ENCODE assay signal across 7 cellular contexts in genomic region chr2:111219285-111219684, GRCh38.
A peak's percentile ranks its signal among the peaks of the same experiment; 100 is the strongest.
DNase-seq lines count a peak whose midpoint lies in the region; ATAC-seq and TF ChIP-seq lines count a peak whose summit lies in the region.

No MANE protein-coding gene starts in this region.

- peak overlapping the region; percentile 92 for H3K27ac ChIP-seq in OCI-LY1 (ENCODE audit: low read depth, low read length, poor library complexity, severe bottlenecking)
- no peak overlapping the region for H3K27ac ChIP-seq in neuronal stem cell (replicated peaks; ENCODE audit: low read length)
- no peak overlapping the region for H3K27ac ChIP-seq in left ventricle myocardium inferior (replicated peaks)

- no peak overlapping the region for H3K4me3 Mint-ChIP-seq in activated CD4-positive, alpha-beta memory T cell treated with anti-CD3 and anti-CD28 coated beads for 36 hours

- no peak overlapping the region for H3K4ac ChIP-seq in neuronal stem cell (ENCODE audit: low read length)

- CTCF ChIA-PET in activated CD4-positive, alpha-beta memory T cell treated with anti-CD3 and anti-CD28 coated beads for 36 hours (lab: Charles Lee) = no interaction called here

- peak overlapping the region; percentile 15 for H3K4me3 ChIP-seq in OCI-LY1 (ENCODE audit: low read depth, low read length, poor library complexity, severe bottlenecking)
- H3K4me3 ChIP-seq in neuronal stem cell (ENCODE audit: low read length in 2 of 2) = no peak overlapping the region
- H3K4me3 ChIP-seq in left ventricle myocardium inferior = no peak overlapping the region

- H2AFZ ChIP-seq in OCI-LY1 (ENCODE audit: low read length) (peak overlapping the region; percentile 15; the same call in 1 of the 2 replicates), neuronal stem cell (ENCODE audit: low read length) (peak overlapping the region; percentile 57)

- no peak overlapping the region for H2BK15ac ChIP-seq in neuronal stem cell (ENCODE audit: low read length)

- no peak overlapping the region for H3K27ac Mint-ChIP-seq in activated CD4-positive, alpha-beta memory T cell treated with anti-CD3 and anti-CD28 coated beads for 36 hours

- H3K36me3 Mint-ChIP-seq in activated CD4-positive, alpha-beta memory T cell treated with anti-CD3 and anti-CD28 coated beads for 36 hours = peaks cover 13% of the 10 kb centered on the region

- no peaks in the 10 kb centered on the region for H4K20me1 ChIP-seq in OCI-LY1 (ENCODE audit: insufficient read depth, low read length)

- H3K23ac ChIP-seq in neuronal stem cell (ENCODE audit: low read depth, low read length, poor library complexity) = no peak overlapping the region

- H3K14ac ChIP-seq in neuronal stem cell (ENCODE audit: low read length) = no peak overlapping the region

- H3K27me3 Mint-ChIP-seq in activated CD4-positive, alpha-beta memory T cell treated with anti-CD3 and anti-CD28 coated beads for 36 hours = peaks cover 18% of the 10 kb centered on the region

- H3K9me2 ChIP-seq in OCI-LY1 (ENCODE audit: low read depth, low read length) = no peaks in the 10 kb centered on the region

- DNase-seq in neuronal stem cell (ENCODE audit: low spot score) (peak; percentile 15), left ventricle myocardium inferior (no peak), putamen (ENCODE audit: low spot score) (no peak)
- DNase-seq in activated CD4-positive, alpha-beta memory T cell treated with anti-CD3 and anti-CD28 coated beads for 36 hours = no peak

- H3K79me1 ChIP-seq in neuronal stem cell (ENCODE audit: low read depth, low read length) = no peaks in the 10 kb centered on the region

- no peak overlapping the region for H4K8ac ChIP-seq in neuronal stem cell (ENCODE audit: low read depth, low read length)

- no peaks in the 10 kb centered on the region for H3K79me2 ChIP-seq in OCI-LY1 (ENCODE audit: insufficient read depth, low read length)

- no peak overlapping the region for H2BK12ac ChIP-seq in neuronal stem cell (ENCODE audit: low read length)

- no peak overlapping the region for H2BK120ac ChIP-seq in neuronal stem cell (ENCODE audit: low read depth, low read length)

- peaks cover 10% of the 10 kb centered on the region for H3K9me3 Mint-ChIP-seq in activated CD4-positive, alpha-beta memory T cell treated with anti-CD3 and anti-CD28 coated beads for 36 hours

- H3K4me2 ChIP-seq in OCI-LY1 (ENCODE audit: low read length) (peak overlapping the region; percentile 50), neuronal stem cell (ENCODE audit: insufficient read depth, low read length, poor library complexity, severe bottlenecking) (no peak overlapping the region)

- no peak overlapping the region for H2AK5ac ChIP-seq in neuronal stem cell (ENCODE audit: low read depth, low read length)

- H3K18ac ChIP-seq in neuronal stem cell (ENCODE audit: low read length) = no peak overlapping the region

- peak overlapping the region; percentile 54 for H3K9ac ChIP-seq in OCI-LY1 (ENCODE audit: low read length)
- H3K9ac ChIP-seq in neuronal stem cell (ENCODE audit: low read depth, low read length, poor library complexity) = no peak overlapping the region

- no peaks in the 10 kb centered on the region for H3K27me3 ChIP-seq in OCI-LY1 (ENCODE audit: insufficient read depth, low read length)
- no peaks in the 10 kb centered on the region for H3K27me3 ChIP-seq in neuronal stem cell (ENCODE audit: control insufficient read depth in 3 of 3, insufficient read depth in 3 of 3, low read depth in 1 of 3, low read length in 3 of 3)
- H3K27me3 ChIP-seq in left ventricle myocardium inferior (ENCODE audit: low read depth) = no peaks in the 10 kb centered on the region

- intact Hi-C loops in left ventricle myocardium inferior (cut with micrococcal nuclease) = no loop called here
- intact Hi-C loops in activated CD4-positive, alpha-beta memory T cell treated with anti-CD3 and anti-CD28 coated beads for 36 hours (cut with micrococcal nuclease) = no loop called here

- H3K4me1 ChIP-seq in OCI-LY1 (ENCODE audit: insufficient read depth, low read length, severe bottlenecking) = peaks cover 41% of the 10 kb centered on the region
- H3K4me1 ChIP-seq in neuronal stem cell (ENCODE audit: control insufficient read depth in 2 of 2, insufficient read depth in 1 of 2, low read depth in 1 of 2, low read length in 2 of 2) = peaks cover 3 to 6% of the 10 kb centered on the region in 2 donors
- peaks cover 25% of the 10 kb centered on the region for H3K4me1 ChIP-seq in left ventricle myocardium inferior

- peak; percentile 89 for ATAC-seq in GM19372 (IDR thresholded peaks at IDR 0.05; ENCODE audit: low read depth, unreplicated experiment)
- ATAC-seq in HG02973 (IDR thresholded peaks at IDR 0.05; ENCODE audit: unreplicated experiment) = peak; percentile 89

- H3K9me3 ChIP-seq in OCI-LY1 (ENCODE audit: low read length) = peaks cover 16% of the 10 kb centered on the region
- H3K9me3 ChIP-seq in neuronal stem cell (replicated peaks in 1 of 2; ENCODE audit: control insufficient read depth in 2 of 2, insufficient read depth in 1 of 2, low read depth in 1 of 2, low read length in 2 of 2) = peaks cover 13 to 25% of the 10 kb centered on the region in 2 donors
- peaks cover 10% of the 10 kb centered on the region for H3K9me3 ChIP-seq in left ventricle myocardium inferior (replicated peaks)

- no peaks in the 10 kb centered on the region for H3F3A ChIP-seq in OCI-LY1 (ENCODE audit: insufficient read depth, low read length)

- H3K36me3 ChIP-seq in OCI-LY1 (ENCODE audit: insufficient read depth, low read length) = no peaks in the 10 kb centered on the region; the same call in 1 of the 2 replicates
- peaks cover 0 to 3% of the 10 kb centered on the region in 2 donors for H3K36me3 ChIP-seq in neuronal stem cell (replicated peaks in 1 of 2; ENCODE audit: control insufficient read depth in 2 of 2, insufficient read depth in 2 of 2, low read length in 2 of 2)
- no peaks in the 10 kb centered on the region for H3K36me3 ChIP-seq in left ventricle myocardium inferior

- WGBS in neuronal stem cell (ENCODE audit: extremely low coverage in 2 of 2, insufficient read length in 2 of 2, insufficient replicate concordance in 1 of 2), 2 donors = no CpG with 5 or more reads among the region's 6 CpGs

- POLR2A ChIA-PET in activated CD4-positive, alpha-beta memory T cell treated with anti-CD3 and anti-CD28 coated beads for 36 hours (lab: Charles Lee) = no interaction called here

- no peak overlapping the region for H4K91ac ChIP-seq in neuronal stem cell (ENCODE audit: low read depth, low read length, poor library complexity)

- no peaks in the 10 kb centered on the region for H3K4me1 Mint-ChIP-seq in activated CD4-positive, alpha-beta memory T cell treated with anti-CD3 and anti-CD28 coated beads for 36 hours (ENCODE audit: low read depth)

- no peak overlapping the region for H2BK5ac ChIP-seq in neuronal stem cell (ENCODE audit: low read length)

- TF ChIP-seq CTCF in OCI-LY1 (IDR thresholded peaks at IDR 0.05; ENCODE audit: low read length) (no peak), left ventricle myocardium inferior (IDR thresholded peaks at IDR 0.05; ENCODE audit: borderline replicate concordance) (no peak)
